In the genomic region with DNA sequence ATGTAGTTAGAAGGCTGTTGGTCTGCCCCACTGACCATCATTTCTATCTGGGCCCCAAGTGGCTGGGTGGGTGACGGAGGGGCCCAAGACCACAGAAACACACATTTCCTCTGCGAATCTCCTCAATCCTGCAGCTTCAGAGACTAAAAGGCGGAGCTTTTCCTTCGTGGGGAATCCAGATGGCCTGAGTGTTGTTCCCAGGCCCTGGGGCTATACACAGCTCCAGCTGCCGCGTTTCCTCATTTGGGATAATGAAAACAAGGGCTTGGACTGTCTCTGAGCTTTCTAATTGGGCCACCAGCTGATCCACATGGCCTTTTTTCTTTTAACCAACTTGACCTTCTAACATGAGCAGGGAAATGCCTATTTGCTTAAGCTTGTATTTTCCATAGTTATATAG, we compare ENCODE assay signal across 14 cellular contexts.
DNase-seq lines count a peak whose midpoint lies in the region; ATAC-seq and TF ChIP-seq lines count a peak whose summit lies in the region.
"Had no signal": no experiment of that assay in that cellular context is flagged by ENCODE, and none has a peak within 500 bp of the region (broad histone marks: within the 10 kb centered on the region; RNA-seq: fewer than 3 reads in every experiment).

No MANE protein-coding gene starts in this region.

- H3K36me3 Mint-ChIP-seq in nephron (ENCODE audit: low read depth), result no peaks in the 10 kb centered on the region

- no peak for DNase-seq in Right ventricle myocardium inferior (ENCODE audit: missing footprints)
- DNase-seq in cardiac septum (ENCODE audit: low spot score), result no peak
- DNase-seq in fibroblast of peridontal ligament (ENCODE audit: extremely low read depth), result peak; percentile 41
- no peak for DNase-seq in T1000 (lab: John Stamatoyannopoulos, UW)
- DNase-seq in HuH-7.5 (ENCODE audit: low spot score), result no peak
- no peak for DNase-seq in HT-29 (ENCODE audit: low spot score)
- DNase-seq: activated CD4-positive, alpha-beta T cell treated with anti-CD3 and anti-CD28 coated beads for 36 hours; activated CD8-positive, alpha-beta memory T cell treated with anti-CD3 and anti-CD28 coated beads, Interleukin-2, amount 50 U/mL, for 48 hours; activated naive CD4-positive, alpha-beta T cell treated with anti-CD3 and anti-CD28 coated beads, Interleukin-2, amount 50 U/mL, for 16 hours; sigmoid colon; stimulated activated CD4-positive, alpha-beta T cell treated with anti-CD3 and anti-CD28 coated beads, Interleukin-4, amount 100 ng/mL, for 1 hour; stimulated activated CD8-positive, alpha-beta memory T cell treated with anti-CD3 and anti-CD28 coated beads, Interleukin-4, amount 100 ng/mL, for 48 hours had no signal

- peaks cover 44% of the 10 kb centered on the region for H3K4me1 Mint-ChIP-seq in nephron
- H3K4me1 Mint-ChIP-seq: activated CD4-positive, alpha-beta T cell treated with anti-CD3 and anti-CD28 coated beads for 36 hours had no signal

- ATAC-seq in Right ventricle myocardium inferior, result peak; percentile 83
- no peak for ATAC-seq in HG02623 (IDR thresholded peaks at IDR 0.05; ENCODE audit: unreplicated experiment)
- ATAC-seq: activated CD4-positive, alpha-beta T cell treated with anti-CD3 and anti-CD28 coated beads for 36 hours had no signal

- peaks cover 12% of the 10 kb centered on the region for H3K27me3 Mint-ChIP-seq in nephron (ENCODE audit: low read depth)

- no peak overlapping the region for H3K4me3 Mint-ChIP-seq in nephron
- H3K4me3 Mint-ChIP-seq: activated CD4-positive, alpha-beta T cell treated with anti-CD3 and anti-CD28 coated beads for 36 hours had no signal

- H3K27ac Mint-ChIP-seq in nephron, result peak overlapping the region; percentile 28 to 93 (median 86)
- H3K27ac Mint-ChIP-seq: activated CD4-positive, alpha-beta T cell treated with anti-CD3 and anti-CD28 coated beads for 36 hours had no signal

- intact Hi-C loops in Right ventricle myocardium inferior (cut with DNase I) (no loop called here), cardiac septum (cut with DNase I) (loop anchor here (10.0 kb wide), 1 partner anchor 70 kb away; no protein-coding TSS in a partner anchor)

- peaks cover 8% of the 10 kb centered on the region for H3K9me3 Mint-ChIP-seq in nephron

- TF ChIP-seq CTCF in nephron (IDR thresholded peaks at IDR 0.05; ENCODE audit: unreplicated experiment in 3 of 3), result no peak
